ENCODE assay signal across 37 cellular contexts in genomic region chr5:109370343-109370742, GRCh38.
"Had no signal": no experiment of that assay in that cellular context is flagged by ENCODE, and none has a peak within 500 bp of the region (broad histone marks: within the 10 kb centered on the region; RNA-seq: fewer than 3 reads in every experiment).

No MANE protein-coding gene starts in this region.

- H3K9me3 Mint-ChIP-seq: central memory CD8-positive, alpha-beta T cell had no signal

- H3K4me3 ChIP-seq: ascending aorta, cardiac muscle cell had no signal

- H3K9me3 ChIP-seq: ascending aorta had no signal

- H3K4me3 Mint-ChIP-seq: activated CD4-positive, alpha-beta memory T cell treated with anti-CD3 and anti-CD28 coated beads, Interleukin-2, amount 10 ng/mL, durations not matched to agents 7 days and 5 days; activated CD4-positive, alpha-beta T cell treated with anti-CD3 and anti-CD28 coated beads for 36 hours; activated CD4-positive, alpha-beta T cell treated with anti-CD3 and anti-CD28 coated beads, Interleukin-2, amount 10 ng/mL, durations not matched to agents 7 days and 5 days; activated CD8-positive, alpha-beta memory T cell treated with anti-CD3 and anti-CD28 coated beads, Interleukin-2, amount 10 ng/mL, durations not matched to agents 7 days and 5 days; activated CD8-positive, alpha-beta T cell treated with anti-CD3 and anti-CD28 coated beads, Interleukin-2, amount 10 ng/mL, durations not matched to agents 7 days and 5 days; activated naive CD4-positive, alpha-beta T cell treated with anti-CD3 and anti-CD28 coated beads, Interleukin-2, amount 10 ng/mL, durations not matched to agents 7 days and 5 days; activated naive CD4-positive, alpha-beta T cell treated with anti-CD3 and anti-CD28 coated beads, Interleukin-2, amount 50 U/mL, for 24 hours; activated naive CD8-positive, alpha-beta T cell treated with anti-CD3 and anti-CD28 coated beads, Interleukin-2, amount 10 ng/mL, durations not matched to agents 7 days and 5 days; activated naive CD8-positive, alpha-beta T cell treated with anti-CD3 and anti-CD28 coated beads, Interleukin-2, amount 50 U/mL, for 24 hours; activated T-cell treated with anti-CD3 and anti-CD28 coated beads, Interleukin-2, amount 50 U/mL, for 24 hours; brain; central memory CD8-positive, alpha-beta T cell; T-helper 1 cell treated with Interleukin-12 subunit alpha and Interleukin-12 subunit beta and Interleukin-4 antibody, amounts not matched to agents 30 μg/mL and 1 μg/mL, for 36 hours; T-helper 2 cell treated with Interferon-gamma antibody and Interleukin-4, amounts not matched to agents 5 μg/mL and 100 μg/mL, for 36 hours; WTC11 had no signal

- DNase-seq: activated CD4-positive, alpha-beta memory T cell treated with anti-CD3 and anti-CD28 coated beads, Interleukin-2, amount 10 ng/mL, durations not matched to agents 7 days and 5 days; activated CD4-positive, alpha-beta T cell treated with anti-CD3 and anti-CD28 coated beads for 1 hour; activated CD4-positive, alpha-beta T cell treated with anti-CD3 and anti-CD28 coated beads for 36 hours; activated CD4-positive, alpha-beta T cell treated with anti-CD3 and anti-CD28 coated beads for 48 hours; activated CD4-positive, alpha-beta T cell treated with anti-CD3 and anti-CD28 coated beads, Interleukin-2, amount 10 ng/mL, durations not matched to agents 7 days and 5 days; activated CD4-positive, alpha-beta T cell treated with anti-CD3 and anti-CD28 coated beads, Interleukin-2, amount 50 U/mL, for 48 hours; activated CD4-positive, CD25-positive, alpha-beta regulatory T cell; activated CD8-positive, alpha-beta memory T cell treated with anti-CD3 and anti-CD28 coated beads for 24 hours; activated CD8-positive, alpha-beta memory T cell treated with anti-CD3 and anti-CD28 coated beads, Interleukin-2, amount 10 ng/mL, durations not matched to agents 7 days and 5 days; activated CD8-positive, alpha-beta memory T cell treated with anti-CD3 and anti-CD28 coated beads, Interleukin-2, amount 50 U/mL, for 48 hours; activated CD8-positive, alpha-beta T cell treated with anti-CD3 and anti-CD28 coated beads, Interleukin-2, amount 10 ng/mL, durations not matched to agents 7 days and 5 days; activated effector memory CD4-positive, alpha-beta T cell treated with Interleukin-2 at 50 U/mL for 16 hours; activated gamma-delta T cell; activated naive CD4-positive, alpha-beta T cell treated with anti-CD3 and anti-CD28 coated beads, Interleukin-2, amount 10 ng/mL, durations not matched to agents 7 days and 5 days; activated naive CD4-positive, alpha-beta T cell treated with Interleukin-2 at 50 U/mL for 16 hours; activated naive CD8-positive, alpha-beta T cell treated with anti-CD3 and anti-CD28 coated beads, Interleukin-2, amount 10 ng/mL, durations not matched to agents 7 days and 5 days; activated naive CD8-positive, alpha-beta T cell treated with anti-CD3 and anti-CD28 coated beads, Interleukin-2, amount 50 U/mL, for 24 hours; activated T-cell treated with anti-CD3 and anti-CD28 coated beads, Interleukin-2, amount 50 U/mL, for 24 hours; activated T-cell treated with anti-CD3 and anti-CD28 coated beads, Interleukin-2, amount 50 U/mL, for 48 hours; amygdala; anterior cingulate cortex; caudate nucleus; cerebellar nuclear complex; T-helper 1 cell; T-helper 2 cell; T-helper 9 cell; WERI-Rb-1 had no signal

- H3K27ac Mint-ChIP-seq: activated CD4-positive, alpha-beta memory T cell treated with anti-CD3 and anti-CD28 coated beads, Interleukin-2, amount 10 ng/mL, durations not matched to agents 7 days and 5 days; activated CD4-positive, alpha-beta T cell treated with anti-CD3 and anti-CD28 coated beads for 36 hours; activated CD4-positive, alpha-beta T cell treated with anti-CD3 and anti-CD28 coated beads, Interleukin-2, amount 10 ng/mL, durations not matched to agents 7 days and 5 days; activated CD8-positive, alpha-beta memory T cell treated with anti-CD3 and anti-CD28 coated beads, Interleukin-2, amount 10 ng/mL, durations not matched to agents 7 days and 5 days; activated CD8-positive, alpha-beta T cell treated with anti-CD3 and anti-CD28 coated beads, Interleukin-2, amount 10 ng/mL, durations not matched to agents 7 days and 5 days; activated naive CD4-positive, alpha-beta T cell treated with anti-CD3 and anti-CD28 coated beads, Interleukin-2, amount 10 ng/mL, durations not matched to agents 7 days and 5 days; activated naive CD4-positive, alpha-beta T cell treated with anti-CD3 and anti-CD28 coated beads, Interleukin-2, amount 50 U/mL, for 24 hours; activated naive CD8-positive, alpha-beta T cell treated with anti-CD3 and anti-CD28 coated beads, Interleukin-2, amount 10 ng/mL, durations not matched to agents 7 days and 5 days; activated naive CD8-positive, alpha-beta T cell treated with anti-CD3 and anti-CD28 coated beads, Interleukin-2, amount 50 U/mL, for 24 hours; activated T-cell treated with anti-CD3 and anti-CD28 coated beads, Interleukin-2, amount 50 U/mL, for 24 hours; activated T-helper 2 cell treated with anti-CD3 and anti-CD28 coated beads, Interferon-gamma antibody, Interleukin-2, Interleukin-4, amounts not matched to agents 10 μg/mL and 5 μg/mL and 100 μg/mL, durations not matched to agents 14 hours and 24 hours and 36 hours; brain; T-helper 1 cell treated with Interleukin-12 subunit alpha and Interleukin-12 subunit beta and Interleukin-4 antibody, amounts not matched to agents 30 μg/mL and 1 μg/mL, for 36 hours; T-helper 2 cell treated with Interferon-gamma antibody and Interleukin-4, amounts not matched to agents 5 μg/mL and 100 μg/mL, for 36 hours; WTC11 had no signal

- H3K4me1 Mint-ChIP-seq: activated CD8-positive, alpha-beta memory T cell treated with anti-CD3 and anti-CD28 coated beads, Interleukin-2, amount 10 ng/mL, durations not matched to agents 7 days and 5 days; activated naive CD4-positive, alpha-beta T cell treated with anti-CD3 and anti-CD28 coated beads, Interleukin-2, amount 10 ng/mL, durations not matched to agents 7 days and 5 days had no signal

- H3K27ac ChIP-seq: ascending aorta, cardiac muscle cell, WERI-Rb-1 had no signal

- H3K27me3 Mint-ChIP-seq: activated CD4-positive, alpha-beta memory T cell treated with anti-CD3 and anti-CD28 coated beads, Interleukin-2, amount 10 ng/mL, durations not matched to agents 7 days and 5 days; activated CD4-positive, alpha-beta T cell treated with anti-CD3 and anti-CD28 coated beads for 36 hours; activated CD4-positive, alpha-beta T cell treated with anti-CD3 and anti-CD28 coated beads, Interleukin-2, amount 10 ng/mL, durations not matched to agents 7 days and 5 days; activated CD8-positive, alpha-beta memory T cell treated with anti-CD3 and anti-CD28 coated beads, Interleukin-2, amount 10 ng/mL, durations not matched to agents 7 days and 5 days; activated naive CD4-positive, alpha-beta T cell treated with anti-CD3 and anti-CD28 coated beads, Interleukin-2, amount 10 ng/mL, durations not matched to agents 7 days and 5 days; activated naive CD4-positive, alpha-beta T cell treated with anti-CD3 and anti-CD28 coated beads, Interleukin-2, amount 50 U/mL, for 24 hours; activated naive CD8-positive, alpha-beta T cell treated with anti-CD3 and anti-CD28 coated beads, Interleukin-2, amount 10 ng/mL, durations not matched to agents 7 days and 5 days; activated naive CD8-positive, alpha-beta T cell treated with anti-CD3 and anti-CD28 coated beads, Interleukin-2, amount 50 U/mL, for 24 hours; activated T-cell treated with anti-CD3 and anti-CD28 coated beads, Interleukin-2, amount 50 U/mL, for 24 hours; central memory CD8-positive, alpha-beta T cell had no signal

- ATAC-seq: activated CD4-positive, alpha-beta T cell treated with anti-CD3 and anti-CD28 coated beads for 36 hours; activated CD4-positive, CD25-positive, alpha-beta regulatory T cell treated with anti-CD3 and anti-CD28 coated beads, Interleukin-2, amount 50 U/mL, for 24 hours; activated CD8-positive, alpha-beta memory T cell treated with anti-CD3 and anti-CD28 coated beads, Interleukin-2, amount 10 ng/mL, durations not matched to agents 7 days and 5 days; activated CD8-positive, alpha-beta T cell treated with anti-CD3 and anti-CD28 coated beads, Interleukin-2, amount 10 ng/mL, durations not matched to agents 7 days and 5 days; activated naive CD8-positive, alpha-beta T cell treated with anti-CD3 and anti-CD28 coated beads, Interleukin-2, amount 50 U/mL, for 24 hours; WTC11 had no signal
